ENCODE assay signal across 1 cellular context in genomic region chr3:50536471-50537180, GRCh38.
TF ChIP-seq lines count a peak whose summit lies in the region.

No MANE protein-coding gene starts in this region.

TF ChIP-seq in H1, 55 proteins besides CTCF, POLR2A, EP300 and RAD21:
- TF ChIP-seq SIX5 (IDR thresholded peaks at IDR 0.05; ENCODE audit: low read depth, low read length): no peak
- TF ChIP-seq SUZ12 (IDR thresholded peaks at IDR 0.05; ENCODE audit: low read length): no peak
- no peak for TF ChIP-seq RXRA (IDR thresholded peaks at IDR 0.05; ENCODE audit: insufficient read depth, low read depth, low read length)
- TF ChIP-seq CHD1 (IDR thresholded peaks at IDR 0.05; ENCODE audit: low read depth, low read length): no peak
- no peak for TF ChIP-seq KDM4A (IDR thresholded peaks at IDR 0.05; ENCODE audit: low read depth, low read length, severe bottlenecking)
- TF ChIP-seq, protein P1, sequence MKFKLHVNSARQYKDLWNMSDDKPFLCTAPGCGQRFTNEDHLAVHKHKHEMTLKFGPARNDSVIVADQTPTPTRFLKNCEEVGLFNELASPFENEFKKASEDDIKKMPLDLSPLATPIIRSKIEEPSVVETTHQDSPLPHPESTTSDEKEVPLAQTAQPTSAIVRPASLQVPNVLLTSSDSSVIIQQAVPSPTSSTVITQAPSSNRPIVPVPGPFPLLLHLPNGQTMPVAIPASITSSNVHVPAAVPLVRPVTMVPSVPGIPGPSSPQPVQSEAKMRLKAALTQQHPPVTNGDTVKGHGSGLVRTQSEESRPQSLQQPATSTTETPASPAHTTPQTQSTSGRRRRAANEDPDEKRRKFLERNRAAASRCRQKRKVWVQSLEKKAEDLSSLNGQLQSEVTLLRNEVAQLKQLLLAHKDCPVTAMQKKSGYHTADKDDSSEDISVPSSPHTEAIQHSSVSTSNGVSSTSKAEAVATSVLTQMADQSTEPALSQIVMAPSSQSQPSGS (IDR thresholded peaks at IDR 0.05; ENCODE audit: low read length): no peak
- TF ChIP-seq SRF (IDR thresholded peaks at IDR 0.05; ENCODE audit: low read depth, low read length): no peak
- TF ChIP-seq GABPA (IDR thresholded peaks at IDR 0.05; ENCODE audit: borderline replicate concordance, insufficient read depth, low read length): no peak
- no peak for TF ChIP-seq NRF1 (IDR thresholded peaks at IDR 0.05; ENCODE audit: low read depth, low read length)
- no peak for TF ChIP-seq KDM5A (IDR thresholded peaks at IDR 0.05; ENCODE audit: low read length)
- no peak for TF ChIP-seq JUN (IDR thresholded peaks at IDR 0.05; ENCODE audit: low read depth, low read length)
- TF ChIP-seq GTF2F1 (IDR thresholded peaks at IDR 0.05; ENCODE audit: borderline replicate concordance, low read depth, low read length): no peak
- TF ChIP-seq HDAC6 (IDR thresholded peaks at IDR 0.05; ENCODE audit: low read depth, low read length): no peak
- TF ChIP-seq CBX5 (IDR thresholded peaks at IDR 0.05; ENCODE audit: low read depth, low read length): no peak
- TF ChIP-seq, protein P2, sequence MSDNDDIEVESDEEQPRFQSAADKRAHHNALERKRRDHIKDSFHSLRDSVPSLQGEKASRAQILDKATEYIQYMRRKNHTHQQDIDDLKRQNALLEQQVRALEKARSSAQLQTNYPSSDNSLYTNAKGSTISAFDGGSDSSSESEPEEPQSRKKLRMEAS (IDR thresholded peaks at IDR 0.05): no peak
